8 cellular contexts compared by ENCODE assay signal in the genomic region with DNA sequence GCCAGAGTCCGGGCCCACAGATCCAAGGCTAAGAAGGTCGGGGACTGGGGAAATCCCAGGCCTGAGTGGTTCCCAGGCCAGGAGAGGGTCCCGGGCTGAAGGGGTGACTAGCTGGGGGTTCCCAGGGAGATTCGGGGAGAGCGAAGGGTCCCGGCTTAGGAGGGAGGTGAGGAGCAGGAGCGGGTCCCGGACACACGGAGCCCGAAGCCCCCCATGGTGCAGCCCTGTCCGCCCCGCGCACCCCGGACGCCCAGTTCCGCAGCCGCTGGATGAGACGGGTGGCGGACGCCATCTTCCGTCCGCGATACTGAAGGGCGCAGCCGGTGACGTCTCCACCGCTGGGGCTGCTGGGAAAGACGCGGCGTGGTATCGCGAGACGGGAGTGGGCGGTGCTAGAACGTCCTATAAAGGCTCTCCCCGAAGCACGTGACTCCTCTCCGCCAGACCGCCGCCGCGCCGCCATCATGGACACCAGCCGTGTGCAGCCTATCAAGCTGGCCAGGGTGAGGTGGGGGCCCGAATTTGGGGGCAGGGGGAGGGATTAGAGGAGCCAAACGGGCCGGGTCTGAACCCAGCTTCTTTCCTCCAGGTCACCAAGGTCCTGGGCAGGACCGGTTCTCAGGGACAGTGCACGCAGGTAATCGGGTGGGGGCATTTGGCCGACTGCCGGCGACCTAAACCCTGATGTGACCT. TPM values are rescaled to one million over a fixed set of nuclear protein-coding genes. Genes with fewer than 3 reads are reported as not detected.
DNase-seq lines count a peak whose midpoint lies in the region; ATAC-seq and TF ChIP-seq lines count a peak whose summit lies in the region.

A gene (minus strand): TSS at position 309 of the 693 bp plus-strand sequence. CDS start 17 bp downstream, at position 292.
A gene (plus strand): TSS at position 430 of the 693 bp plus-strand sequence. CDS start 35 bp downstream, at position 465.

- peak within 1 kb of the TSS; percentile 100 for H3K4me3 Mint-ChIP-seq in activated CD4-positive, alpha-beta T cell treated with anti-CD3 and anti-CD28 coated beads, Interleukin-2, amount 10 ng/mL, durations not matched to agents 7 days and 5 days

- no peaks in the 10 kb centered on the region for H3K9me3 Mint-ChIP-seq in activated CD4-positive, alpha-beta T cell treated with anti-CD3 and anti-CD28 coated beads, Interleukin-2, amount 10 ng/mL, durations not matched to agents 7 days and 5 days

- TF ChIP-seq CTCF in C4-2B (conservative IDR thresholded peaks at IDR 0.05) (no peak), coronary artery (IDR thresholded peaks at IDR 0.05) (no peak)

- peak within 1 kb of the TSS; percentile 100 for H3K27ac Mint-ChIP-seq in activated CD4-positive, alpha-beta T cell treated with anti-CD3 and anti-CD28 coated beads, Interleukin-2, amount 10 ng/mL, durations not matched to agents 7 days and 5 days

- ATAC-seq in GM19351 (IDR thresholded peaks at IDR 0.05; ENCODE audit: unreplicated experiment) (peak; percentile 84), HG03520 (IDR thresholded peaks at IDR 0.05; ENCODE audit: unreplicated experiment) (peak; percentile 77)

- H3K27ac ChIP-seq in C4-2B (peak within 1 kb of the TSS; percentile 96), coronary artery (peak within 1 kb of the TSS; percentile 94 to 96)

- DNase-seq in NCI-H69 (lab: John Stamatoyannopoulos, UW) (peak; percentile 97), coronary artery (ENCODE audit: low spot score) (peak; percentile 97), left kidney (ENCODE audit: low read depth, low spot score) (peak; percentile 98)
- peak; percentile 97 for DNase-seq in activated CD4-positive, alpha-beta T cell treated with anti-CD3 and anti-CD28 coated beads, Interleukin-2, amount 10 ng/mL, durations not matched to agents 7 days and 5 days
- DNase-seq in stimulated activated CD4-positive, alpha-beta T cell treated with anti-CD3 and anti-CD28 coated beads, Interleukin-1b, Interleukin-23, amount 100 ng/mL, for 48 hours, result peak; percentile 97

- H3K4me3 ChIP-seq in coronary artery, result peak within 1 kb of the TSS; percentile 90

- H3K36me3 Mint-ChIP-seq in activated CD4-positive, alpha-beta T cell treated with anti-CD3 and anti-CD28 coated beads, Interleukin-2, amount 10 ng/mL, durations not matched to agents 7 days and 5 days (ENCODE audit: low read depth), result peaks cover 26% of the 10 kb centered on the region

- H3K4me1 Mint-ChIP-seq in activated CD4-positive, alpha-beta T cell treated with anti-CD3 and anti-CD28 coated beads, Interleukin-2, amount 10 ng/mL, durations not matched to agents 7 days and 5 days, result peaks cover 42% of the 10 kb centered on the region

- CTCF ChIA-PET in activated CD4-positive, alpha-beta T cell treated with anti-CD3 and anti-CD28 coated beads, Interleukin-2, amount 10 ng/mL, durations not matched to agents 7 days and 5 days (lab: Charles Lee), result interaction anchor here (0.6 to 1.6 kb wide), 2 partner anchors 15 to 183 kb away, joined by 3 to 4 read pairs; no protein-coding TSS in a partner anchor

- H3K27me3 Mint-ChIP-seq in activated CD4-positive, alpha-beta T cell treated with anti-CD3 and anti-CD28 coated beads, Interleukin-2, amount 10 ng/mL, durations not matched to agents 7 days and 5 days, result no peaks in the 10 kb centered on the region

- POLR2A ChIA-PET in activated CD4-positive, alpha-beta T cell treated with anti-CD3 and anti-CD28 coated beads, Interleukin-2, amount 10 ng/mL, durations not matched to agents 7 days and 5 days (lab: Charles Lee), result interaction anchor here (0.6 kb wide), 1 partner anchor 69 kb away, joined by 4 read pairs; a partner anchor contains a TSS

RNA-seq across cellular contexts. Expression of the first gene that starts in this region (rescaled TPM):
- 10 to 100 TPM; 61.8 to 65.6 TPM for total RNA-seq in activated CD4-positive, alpha-beta T cell treated with anti-CD3 and anti-CD28 coated beads, Interleukin-2, amount 10 ng/mL, durations not matched to agents 7 days and 5 days

RNA-seq across cellular contexts. Expression of the second gene that starts in this region (rescaled TPM):
- total RNA-seq in activated CD4-positive, alpha-beta T cell treated with anti-CD3 and anti-CD28 coated beads, Interleukin-2, amount 10 ng/mL, durations not matched to agents 7 days and 5 days, result 1,000 to 10,000 TPM; 1,480 to 2,023 TPM

Comparison
In these comparisons a context has a peak if more than half of its experiments do, and no peak if none do; other contexts are left out.
1. Peak in every context shown above with its lines: DNase-seq, ATAC-seq, H3K4me3 ChIP-seq and H3K27ac ChIP-seq.